ENCODE assay signal across 8 cellular contexts in the genomic region with DNA sequence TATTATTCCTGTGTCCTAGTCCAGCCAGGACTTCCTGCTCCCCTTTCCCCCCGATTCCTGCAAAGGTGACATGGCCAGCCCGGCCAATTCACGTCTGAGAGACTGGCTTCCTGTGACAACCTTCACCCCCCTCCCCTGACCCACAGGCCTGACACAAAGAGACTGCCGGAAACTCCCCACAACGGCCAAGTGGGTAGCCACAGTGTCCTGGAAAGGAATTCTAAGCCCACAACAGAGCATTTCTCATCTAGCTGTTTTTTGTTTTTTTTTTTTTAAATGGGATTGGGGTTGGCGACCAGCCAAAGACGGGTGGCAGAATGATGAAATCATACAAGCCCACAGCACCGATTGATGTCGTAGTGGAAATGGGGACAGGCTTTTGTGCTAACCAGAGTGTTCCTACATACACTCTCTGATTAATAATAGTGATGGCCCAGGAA. TPM values are rescaled to one million over a fixed set of nuclear protein-coding genes. Genes with fewer than 3 reads are reported as not detected.
DNase-seq lines count a peak whose midpoint lies in the region; ATAC-seq and TF ChIP-seq lines count a peak whose summit lies in the region.

No MANE protein-coding gene starts in this region.

- TF ChIP-seq CTCF in A673 (conservative IDR thresholded peaks at IDR 0.05; ENCODE audit: low read depth, low read length), result no peak

- no peaks in the 10 kb centered on the region for H3K36me3 ChIP-seq in A673 (ENCODE audit: insufficient read depth, low read length, poor library complexity, severe bottlenecking)

- H3K27ac ChIP-seq in A673 (ENCODE audit: low read depth, low read length, poor library complexity, severe bottlenecking), result peak overlapping the region; percentile 57

- H3K27me3 ChIP-seq in A673 (replicated peaks; ENCODE audit: insufficient read depth, low read depth, low read length, poor library complexity), result peaks cover 5% of the 10 kb centered on the region

- CTCF ChIA-PET in A673 (lab: Charles Lee), result no interaction called here

- DNase-seq in A673 (ENCODE audit: low spot score), result peak; percentile 45
- peak; percentile 81 for DNase-seq in HK-2 (ENCODE audit: unreplicated experiment)
- peak; percentile 54 for DNase-seq in activated T-cell treated with anti-CD3 and anti-CD28 coated beads for 1 hour (ENCODE audit: low read depth)
- peak; percentile 77 for DNase-seq in fibroblast of peridontal ligament (ENCODE audit: extremely low read depth)
- DNase-seq in non-pigmented ciliary epithelial cell (ENCODE audit: low read depth), result peak; percentile 73
- no peak for DNase-seq in OCI-M2 (lab: John Stamatoyannopoulos, UW; ENCODE audit: unreplicated experiment)

- H3K4me1 ChIP-seq in A673 (ENCODE audit: insufficient read depth, low read length, poor library complexity, severe bottlenecking), result peaks cover 16% of the 10 kb centered on the region

- intact Hi-C loops in A673 (cut with micrococcal nuclease; ENCODE audit: unreplicated experiment), result no loop called here

- no peak for ATAC-seq in GM19455 (IDR thresholded peaks at IDR 0.05; ENCODE audit: unreplicated experiment)
- no peak for ATAC-seq in HG03457 (IDR thresholded peaks at IDR 0.05; ENCODE audit: unreplicated experiment)

- H3K4me3 ChIP-seq in A673 (ENCODE audit: low read depth, low read length, poor library complexity, severe bottlenecking), result no peak overlapping the region

- POLR2A ChIA-PET in A673 (lab: Charles Lee; ENCODE audit: low non-redundant PET), result no interaction called here

- H3K9me3 ChIP-seq in A673 (ENCODE audit: low read depth, low read length, poor library complexity, severe bottlenecking), result no peaks in the 10 kb centered on the region

- BruUV-seq in A673 (replicated peaks; lab: Mats Ljungman, UMichigan), result no TSS peak

RNA-seq across cellular contexts. Expression of gene XAF1, which starts 2.8 kb away (rescaled TPM):
- not detected in 2 replicates for total RNA-seq in A673 (2021)

RNA-seq across cellular contexts. Expression of gene FBXO39, which starts 23.0 kb away (rescaled TPM):
- not detected in 2 replicates for total RNA-seq in A673 (2021)

RNA-seq across cellular contexts. Expression of gene SLC13A5, which starts 39.9 kb away (rescaled TPM):
- total RNA-seq in A673 (2021), result not detected in 2 replicates
